In genomic region chr16:75482434-75483205, GRCh38 we compare ENCODE assay signal across 1 cellular context.
TF ChIP-seq lines count a peak whose summit lies in the region.

No MANE protein-coding gene starts in this region.

TF ChIP-seq in HCT116, 20 proteins besides CTCF, POLR2A, EP300 and RAD21 (continued from another document):
- TF ChIP-seq ELF1 (IDR thresholded peaks at IDR 0.05; ENCODE audit: borderline replicate concordance, low read depth) (no peak), EZH2phosphoT487 (IDR thresholded peaks at IDR 0.05; ENCODE audit: borderline replicate concordance) (no peak), SIN3A (IDR thresholded peaks at IDR 0.05; ENCODE audit: low read depth) (no peak), ZBTB33 (IDR thresholded peaks at IDR 0.05; ENCODE audit: extremely low read depth, insufficient replicate concordance, low read length) (no peak), ZNF274 (IDR thresholded peaks at IDR 0.05; ENCODE audit: low read depth, low read length) (no peak), YY1 (IDR thresholded peaks at IDR 0.05; ENCODE audit: extremely low read depth, insufficient replicate concordance, low read depth, low read length) (no peak), EZH2 (IDR thresholded peaks at IDR 0.05) (no peak), POLR2AphosphoS5 (IDR thresholded peaks at IDR 0.05; ENCODE audit: low read depth, low read length) (no peak), SRF (IDR thresholded peaks at IDR 0.05; ENCODE audit: low read depth) (no peak), ZFX (IDR thresholded peaks at IDR 0.05) (no peak), SP1 (IDR thresholded peaks at IDR 0.05; ENCODE audit: low read depth) (no peak), CBX3 (IDR thresholded peaks at IDR 0.05; ENCODE audit: low read depth) (no peak)
